ENCODE assay signal across 8 cellular contexts in the genomic region with DNA sequence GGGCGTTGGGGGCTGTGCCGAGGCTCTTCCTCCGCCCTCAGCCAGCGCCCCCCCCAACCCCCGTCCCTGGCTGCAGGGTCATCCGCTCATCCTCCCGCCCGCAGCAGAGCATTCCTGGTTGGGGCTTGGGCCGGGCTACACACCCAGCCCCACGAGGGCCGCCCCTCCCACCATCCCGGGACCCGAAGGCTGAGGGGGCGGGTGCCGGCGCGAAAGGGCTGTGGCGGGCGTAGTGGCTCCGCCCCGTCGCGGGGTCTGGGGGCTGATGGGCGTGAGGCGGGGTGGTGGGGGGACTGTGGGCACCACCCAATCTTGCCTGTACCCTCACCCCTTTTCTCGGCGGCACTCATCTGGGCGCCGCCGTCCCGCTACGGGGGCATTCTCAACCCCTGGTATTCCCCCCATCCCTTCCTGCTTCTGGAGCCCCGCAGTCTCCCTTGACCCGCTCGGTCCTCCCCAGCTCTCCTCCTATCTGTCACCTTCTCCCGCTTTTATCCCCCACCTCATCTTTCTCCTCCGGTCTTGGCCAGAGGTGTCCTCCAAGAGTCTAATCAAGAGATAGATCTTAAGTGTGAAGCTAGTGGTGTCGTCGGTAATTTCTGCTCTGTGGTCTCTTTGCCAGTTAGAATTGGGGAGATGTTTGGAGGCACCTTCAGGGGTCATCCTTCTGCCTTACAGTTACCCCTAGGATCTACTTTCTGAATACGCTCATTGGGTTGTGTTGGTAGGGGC. TPM values are rescaled to one million over a fixed set of nuclear protein-coding genes. Genes with fewer than 3 reads are reported as not detected.
DNase-seq lines count a peak whose midpoint lies in the region; ATAC-seq and TF ChIP-seq lines count a peak whose summit lies in the region.

No MANE protein-coding gene starts in this region.

- peak overlapping the region; percentile 94 for H3K27ac ChIP-seq in naive thymus-derived CD4-positive, alpha-beta T cell (ENCODE audit: low read depth, low read length)
- H3K27ac ChIP-seq in uterus: peak overlapping the region; percentile 89 to 98

- no peaks in the 10 kb centered on the region for H3K9me3 ChIP-seq in naive thymus-derived CD4-positive, alpha-beta T cell (ENCODE audit: control insufficient read depth in 2 of 3, low read length in 3 of 3)
- no peaks in the 10 kb centered on the region for H3K9me3 ChIP-seq in uterus

- POLR2A ChIA-PET in WTC11 (lab: Charles Lee): interaction anchor here (1.0 to 2.9 kb wide), 5 partner anchors 21 to 660 kb away, joined by 3 to 54 read pairs (median 11); a partner anchor contains a TSS
- POLR2A ChIA-PET in naive thymus-derived CD4-positive, alpha-beta T cell (lab: Charles Lee): interaction anchor here (1.3 to 1.8 kb wide), 3 partner anchors 21 to 660 kb away, joined by 3 to 11 read pairs (median 6); a partner anchor contains a TSS

- ATAC-seq in GM21786 (IDR thresholded peaks at IDR 0.05; ENCODE audit: unreplicated experiment) (peak; percentile 28), WTC11 (peak; percentile 54), esophagus mucosa (peak; percentile 63)
- ATAC-seq in naive thymus-derived CD4-positive, alpha-beta T cell: peak; percentile 6

- no peaks in the 10 kb centered on the region for H3K36me3 Mint-ChIP-seq in WTC11
- H3K36me3 Mint-ChIP-seq in naive thymus-derived CD4-positive, alpha-beta T cell: peaks cover 0 to 3% (median 0%) of the 10 kb centered on the region in 5 donors

- CTCF ChIA-PET in WTC11 (lab: Charles Lee): interaction anchor here (0.8 to 1.8 kb wide), 3 partner anchors 22 to 107 kb away, joined by 3 to 4 read pairs (median 4); no protein-coding TSS in a partner anchor
- CTCF ChIA-PET in naive thymus-derived CD4-positive, alpha-beta T cell (lab: Charles Lee): no interaction called here

- no peak for TF ChIP-seq POLR2A in uterus (IDR thresholded peaks at IDR 0.05)

- peak overlapping the region; percentile 75 for H3K27ac Mint-ChIP-seq in WTC11
- peak overlapping the region; percentile 69 to 98 (median 93) for H3K27ac Mint-ChIP-seq in naive thymus-derived CD4-positive, alpha-beta T cell

- H3K27me3 ChIP-seq in naive thymus-derived CD4-positive, alpha-beta T cell (ENCODE audit: control insufficient read depth in 2 of 2, insufficient read depth in 2 of 2, low read length in 2 of 2): no peaks in the 10 kb centered on the region
- no peaks in the 10 kb centered on the region for H3K27me3 ChIP-seq in uterus

- peak; percentile 36 for DNase-seq in NCI-H146 (lab: John Stamatoyannopoulos, UW)
- DNase-seq in NCI-H146 treated with DMSO at 0.1 percent for 48 hours (lab: John Stamatoyannopoulos, UW; ENCODE audit: unreplicated experiment): no peak
- peak; percentile 59 for DNase-seq in HuH-7 (ENCODE audit: low spot score)
- no peak for DNase-seq in WTC11 (ENCODE audit: low spot score)
- DNase-seq in naive thymus-derived CD4-positive, alpha-beta T cell: peak in 6 of 9 donors; percentile 9 to 56 (median 16)
- peak in 1 of 2 donors; percentile 80 for DNase-seq in uterus

- H3K4me1 Mint-ChIP-seq in WTC11: peaks cover 21% of the 10 kb centered on the region
- peaks cover 9 to 26% (median 13%) of the 10 kb centered on the region in 7 donors for H3K4me1 Mint-ChIP-seq in naive thymus-derived CD4-positive, alpha-beta T cell

- H3K9me3 Mint-ChIP-seq in WTC11: no peaks in the 10 kb centered on the region
- no peaks in the 10 kb centered on the region for H3K9me3 Mint-ChIP-seq in naive thymus-derived CD4-positive, alpha-beta T cell

- peak overlapping the region; percentile 87 for H3K4me3 Mint-ChIP-seq in WTC11
- H3K4me3 Mint-ChIP-seq in naive thymus-derived CD4-positive, alpha-beta T cell: peak overlapping the region; percentile 83 to 100 (median 93)

- H3K4me1 ChIP-seq in naive thymus-derived CD4-positive, alpha-beta T cell (ENCODE audit: control insufficient read depth in 2 of 2, insufficient read depth in 2 of 2, low read length in 2 of 2): peaks cover 10 to 12% of the 10 kb centered on the region in 2 donors
- H3K4me1 ChIP-seq in uterus: peaks cover 0 to 6% of the 10 kb centered on the region in 2 donors

- H3K36me3 ChIP-seq in naive thymus-derived CD4-positive, alpha-beta T cell (ENCODE audit: control insufficient read depth in 2 of 3, insufficient read depth in 3 of 3, low read length in 3 of 3): peaks cover 0 to 10% (median 0%) of the 10 kb centered on the region in 3 experiments
- H3K36me3 ChIP-seq in uterus: no peaks in the 10 kb centered on the region

- intact Hi-C loops in naive thymus-derived CD4-positive, alpha-beta T cell (cut with micrococcal nuclease): loop anchor here (2.0 to 10.0 kb wide), 6 partner anchors 20 to 1990 kb away; a partner anchor contains a TSS
- intact Hi-C loops in uterus (cut with DNase I; ENCODE audit: low total_unique reads): no loop called here

- TF ChIP-seq CTCF in WTC11 (IDR thresholded peaks at IDR 0.05) (no peak), uterus (IDR thresholded peaks at IDR 0.05) (no peak)

- no peaks in the 10 kb centered on the region for H3K27me3 Mint-ChIP-seq in WTC11 (ENCODE audit: low read depth)
- H3K27me3 Mint-ChIP-seq in naive thymus-derived CD4-positive, alpha-beta T cell: peaks cover 0 to 55% (median 0%) of the 10 kb centered on the region in 5 donors

- peak overlapping the region; percentile 91 for H3K4me3 ChIP-seq in naive thymus-derived CD4-positive, alpha-beta T cell (ENCODE audit: low read length)
- peak overlapping the region; percentile 69 to 92 for H3K4me3 ChIP-seq in uterus

TF ChIP-seq in WTC11, 78 proteins besides CTCF, POLR2A, EP300 and RAD21 (continues in another document):
- no peak for TF ChIP-seq ZNF423 (CRISPR knock-in tag; IDR thresholded peaks at IDR 0.05)
- TF ChIP-seq SMAD4 (CRISPR knock-in tag; IDR thresholded peaks at IDR 0.05): no peak
- TF ChIP-seq, protein P1, sequence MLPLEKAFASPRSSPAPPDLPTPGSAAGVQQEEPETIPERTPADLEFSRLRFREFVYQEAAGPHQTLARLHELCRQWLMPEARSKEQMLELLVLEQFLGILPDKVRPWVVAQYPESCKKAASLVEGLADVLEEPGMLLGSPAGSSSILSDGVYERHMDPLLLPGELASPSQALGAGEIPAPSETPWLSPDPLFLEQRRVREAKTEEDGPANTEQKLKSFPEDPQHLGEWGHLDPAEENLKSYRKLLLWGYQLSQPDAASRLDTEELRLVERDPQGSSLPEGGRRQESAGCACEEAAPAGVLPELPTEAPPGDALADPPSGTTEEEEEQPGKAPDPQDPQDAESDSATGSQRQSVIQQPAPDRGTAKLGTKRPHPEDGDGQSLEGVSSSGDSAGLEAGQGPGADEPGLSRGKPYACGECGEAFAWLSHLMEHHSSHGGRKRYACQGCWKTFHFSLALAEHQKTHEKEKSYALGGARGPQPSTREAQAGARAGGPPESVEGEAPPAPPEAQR (CRISPR knock-in tag; IDR thresholded peaks at IDR 0.05): no peak
- peak; percentile 53; the same call in 1 of the 2 replicates for TF ChIP-seq NR2C2 (CRISPR knock-in tag; IDR thresholded peaks at IDR 0.05)
- 0 out of 2 replicates have a peak, but pooled peaks have one; percentile 14 for TF ChIP-seq NFE2L1 (CRISPR knock-in tag; IDR thresholded peaks at IDR 0.05)
- peak; percentile 54; the same call in 1 of the 2 replicates for TF ChIP-seq FOXK1 (CRISPR knock-in tag; IDR thresholded peaks at IDR 0.05)
- no peak for TF ChIP-seq NR3C1 (CRISPR knock-in tag; conservative IDR thresholded peaks at IDR 0.05; ENCODE audit: low read depth)
- 0 out of 2 replicates have a peak, but pooled peaks have one; percentile 27 for TF ChIP-seq CBFB (CRISPR knock-in tag; IDR thresholded peaks at IDR 0.05; ENCODE audit: low read depth)
- peak; percentile 58; the same call in 1 of the 2 replicates for TF ChIP-seq ZNF263 (CRISPR knock-in tag; IDR thresholded peaks at IDR 0.05; ENCODE audit: low read depth)
- TF ChIP-seq, protein P2, sequence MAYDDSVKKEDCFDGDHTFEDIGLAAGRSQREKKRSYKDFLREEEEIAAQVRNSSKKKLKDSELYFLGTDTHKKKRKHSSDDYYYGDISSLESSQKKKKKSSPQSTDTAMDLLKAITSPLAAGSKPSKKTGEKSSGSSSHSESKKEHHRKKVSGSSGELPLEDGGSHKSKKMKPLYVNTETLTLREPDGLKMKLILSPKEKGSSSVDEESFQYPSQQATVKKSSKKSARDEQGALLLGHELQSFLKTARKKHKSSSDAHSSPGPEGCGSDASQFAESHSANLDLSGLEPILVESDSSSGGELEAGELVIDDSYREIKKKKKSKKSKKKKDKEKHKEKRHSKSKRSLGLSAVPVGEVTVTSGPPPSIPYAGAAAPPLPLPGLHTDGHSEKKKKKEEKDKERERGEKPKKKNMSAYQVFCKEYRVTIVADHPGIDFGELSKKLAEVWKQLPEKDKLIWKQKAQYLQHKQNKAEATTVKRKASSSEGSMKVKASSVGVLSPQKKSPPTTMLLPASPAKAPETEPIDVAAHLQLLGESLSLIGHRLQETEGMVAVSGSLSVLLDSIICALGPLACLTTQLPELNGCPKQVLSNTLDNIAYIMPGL (CRISPR knock-in tag; IDR thresholded peaks at IDR 0.05): 0 out of 2 replicates have a peak, but pooled peaks have one; percentile 1
- 0 out of 2 replicates have a peak, but pooled peaks have one; percentile 20 for TF ChIP-seq ZNF416 (CRISPR knock-in tag; IDR thresholded peaks at IDR 0.05)
- TF ChIP-seq, protein P3, sequence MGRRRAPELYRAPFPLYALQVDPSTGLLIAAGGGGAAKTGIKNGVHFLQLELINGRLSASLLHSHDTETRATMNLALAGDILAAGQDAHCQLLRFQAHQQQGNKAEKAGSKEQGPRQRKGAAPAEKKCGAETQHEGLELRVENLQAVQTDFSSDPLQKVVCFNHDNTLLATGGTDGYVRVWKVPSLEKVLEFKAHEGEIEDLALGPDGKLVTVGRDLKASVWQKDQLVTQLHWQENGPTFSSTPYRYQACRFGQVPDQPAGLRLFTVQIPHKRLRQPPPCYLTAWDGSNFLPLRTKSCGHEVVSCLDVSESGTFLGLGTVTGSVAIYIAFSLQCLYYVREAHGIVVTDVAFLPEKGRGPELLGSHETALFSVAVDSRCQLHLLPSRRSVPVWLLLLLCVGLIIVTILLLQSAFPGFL (CRISPR knock-in tag; IDR thresholded peaks at IDR 0.05; ENCODE audit: borderline replicate concordance): no peak
- no peak for TF ChIP-seq NFATC4 (CRISPR knock-in tag; IDR thresholded peaks at IDR 0.05)
- TF ChIP-seq ZNF671 (CRISPR knock-in tag; IDR thresholded peaks at IDR 0.05): no peak
- TF ChIP-seq KAT7 (CRISPR knock-in tag; IDR thresholded peaks at IDR 0.05; ENCODE audit: borderline replicate concordance): no peak

RNA-seq across cellular contexts. Expression of a gene that starts 1.6 kb away (rescaled TPM):
- total RNA-seq in WTC11 (2021) (13.6 to 16.2 TPM (median 13.8 TPM) in 3 replicates), esophagus mucosa (20.4 TPM), uterus (10 to 100 TPM; 16.9 to 60.1 (median 38.0) TPM)
- total RNA-seq in naive thymus-derived CD4-positive, alpha-beta T cell: 10 to 100 TPM in 4 of 5 experiments, 1 to 10 TPM in 1; 2.7 to 17.6 (median 15.4) TPM
- polyA plus RNA-seq in naive thymus-derived CD4-positive, alpha-beta T cell: 10 to 100 TPM; 10.8 to 11.1 TPM

Comparison
In these comparisons a context has a peak if more than half of its experiments do, and no peak if none do; other contexts are left out.
1. DNase-seq: peak in NCI-H146 (single experiment), HuH-7 (single experiment) and naive thymus-derived CD4-positive, alpha-beta T cell (6 of 9); none in NCI-H146 treated with DMSO at 0.1 percent for 48 hours (single experiment) and WTC11 (single experiment).
2. ATAC-seq: peak in every context shown above with its lines; median percentile 63 in esophagus mucosa; 54 in WTC11; 28 in GM21786; 6 in naive thymus-derived CD4-positive, alpha-beta T cell.